In the genomic region with DNA sequence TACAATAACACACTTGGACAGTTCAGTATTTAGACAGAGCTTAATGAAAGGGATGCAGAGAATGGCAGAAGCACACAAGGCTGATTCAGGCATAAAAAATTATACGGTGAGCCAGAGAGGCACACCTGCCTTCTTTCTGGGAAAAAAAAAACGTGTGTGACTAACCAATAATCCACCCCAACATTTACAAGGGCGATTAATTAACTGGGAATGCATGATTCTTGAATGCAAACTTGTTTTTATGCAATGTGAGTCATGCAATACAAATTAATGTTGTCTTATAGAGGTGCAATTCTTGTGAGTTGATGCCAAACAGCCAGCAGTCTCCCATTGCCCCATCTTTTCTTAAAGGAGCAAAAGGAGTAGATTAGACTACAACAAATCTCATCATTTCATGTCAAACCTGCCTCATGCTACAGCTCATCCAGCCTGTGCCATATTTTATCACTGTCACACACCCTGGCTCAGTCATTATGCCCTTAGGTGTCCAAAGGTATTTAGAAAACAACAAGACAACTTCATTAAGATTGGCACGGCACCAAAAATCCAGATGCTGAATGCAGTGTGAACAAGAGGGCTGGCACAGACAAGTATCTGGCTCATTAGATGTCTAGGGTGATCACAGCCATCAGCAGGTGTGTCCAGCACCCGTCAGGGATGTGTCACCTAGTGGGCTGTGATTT, we compare ENCODE assay signal across 24 cellular contexts.
DNase-seq lines count a peak whose midpoint lies in the region; ATAC-seq, FAIRE-seq and TF ChIP-seq lines count a peak whose summit lies in the region.
"Had no signal": no experiment of that assay in that cellular context is flagged by ENCODE, and none has a peak within 500 bp of the region (broad histone marks: within the 10 kb centered on the region; RNA-seq: fewer than 3 reads in every experiment).

No MANE protein-coding gene starts in this region.

- TF ChIP-seq POLR2A in vagina (IDR thresholded peaks at IDR 0.05) = no peak

- H3K9ac ChIP-seq in keratinocyte (ENCODE audit: control insufficient read depth, extremely low read depth, insufficient read depth, low read length) = peak overlapping the region; percentile 55

- H3K27me3 ChIP-seq in keratinocyte (ENCODE audit: control insufficient read depth, extremely low read depth, insufficient read depth, low read length) = no peaks in the 10 kb centered on the region
- no peaks in the 10 kb centered on the region for H3K27me3 ChIP-seq in vagina
- H3K27me3 ChIP-seq in psoas muscle (ENCODE audit: insufficient read depth in 3 of 3, low read length in 2 of 3) = no peaks in the 10 kb centered on the region
- H3K27me3 ChIP-seq: cardiac muscle cell, suprapubic skin had no signal

- peak; percentile 75 for DNase-seq in A172 (ENCODE audit: low spot score)
- peak; percentile 68 for DNase-seq in LoVo (ENCODE audit: low spot score)
- DNase-seq in RKO (ENCODE audit: low spot score) = peak; percentile 12
- peak; percentile 93 for DNase-seq in keratinocyte (ENCODE audit: low read depth, low spot score)
- no peak for DNase-seq in vagina (ENCODE audit: extremely low spot score in 2 of 2)
- no peak for DNase-seq in effector CD4-positive, alpha-beta T cell
- DNase-seq in psoas muscle = no peak
- DNase-seq in NCI-H2029 treated with DMSO at 0.1 percent for 48 hours (lab: John Stamatoyannopoulos, UW) = no peak
- DNase-seq: activated CD8-positive, alpha-beta T cell treated with anti-CD3 and anti-CD28 coated beads, Interleukin-2, amount 10 ng/mL, durations not matched to agents 7 days and 5 days; activated naive CD8-positive, alpha-beta T cell treated with anti-CD3 and anti-CD28 coated beads for 36 hours; DMS53; erythroblast; midbrain; MV-4-11; nephron progenitor cell; NK-92 treated with Interleukin-12 subunit alpha and Interleukin-12 subunit beta, amount 100 ng/mL, for 24 hours; RPMI8226; T1000 had no signal

- intact Hi-C loops in vagina (cut with DNase I) (no loop called here), psoas muscle (cut with DNase I) (no loop called here)

- H3K9me1 ChIP-seq in keratinocyte (ENCODE audit: control insufficient read depth, extremely low read depth, insufficient read depth, low read length) = no peaks in the 10 kb centered on the region

- H3K4me1 ChIP-seq in keratinocyte (ENCODE audit: control insufficient read depth, extremely low read depth, insufficient read depth, low read length) (peaks cover 30% of the 10 kb centered on the region), vagina (no peaks in the 10 kb centered on the region), psoas muscle (no peaks in the 10 kb centered on the region)
- H3K4me1 ChIP-seq: prostate gland had no signal

- H3K79me2 ChIP-seq in keratinocyte (ENCODE audit: control insufficient read depth, insufficient read depth, low read length) = no peaks in the 10 kb centered on the region

- no peak for ATAC-seq in psoas muscle
- ATAC-seq: activated CD4-positive, CD25-positive, alpha-beta regulatory T cell treated with anti-CD3 and anti-CD28 coated beads, Interleukin-2, amount 50 U/mL, for 24 hours; activated CD8-positive, alpha-beta T cell treated with anti-CD3 and anti-CD28 coated beads, Interleukin-2, amount 10 ng/mL, durations not matched to agents 7 days and 5 days; GM12878 had no signal

- FAIRE-seq in keratinocyte (lab: Jason Lieb, UNC) = peak; percentile 93
- FAIRE-seq: GM12878 had no signal

- TF ChIP-seq CTCF in keratinocyte (optimal IDR thresholded peaks at IDR 0.05 in 1 of 3, IDR thresholded peaks at IDR 0.05 in 1 of 3, conservative IDR thresholded peaks at IDR 0.05 in 1 of 3; ENCODE audit: extremely low read depth in 1 of 3, insufficient read depth in 2 of 3, low read length in 3 of 3) = no peak
- no peak for TF ChIP-seq CTCF in vagina (IDR thresholded peaks at IDR 0.05)
- no peak for TF ChIP-seq CTCF in psoas muscle (IDR thresholded peaks at IDR 0.05)

- 40 to 43% (median 40%) methylated on average over 5 of the region's 5 CpGs for WGBS in psoas muscle, 3 donors

- dilution Hi-C loops in keratinocyte (cut with MboI; ENCODE audit: extremely low pct_ligation_motif_present, low sequenced_read_pairs) = no loop called here

- H3K27ac ChIP-seq in keratinocyte (ENCODE audit: control insufficient read depth, insufficient read depth, low read length) (peak overlapping the region; percentile 89), vagina (no peak overlapping the region), psoas muscle (no peak overlapping the region)
- H3K27ac ChIP-seq: cardiac muscle cell, HL-60, prostate gland, suprapubic skin had no signal

- H3K9me3 ChIP-seq in keratinocyte (ENCODE audit: control insufficient read depth, low read depth, low read length) (no peaks in the 10 kb centered on the region), vagina (no peaks in the 10 kb centered on the region), psoas muscle (no peaks in the 10 kb centered on the region)
- H3K9me3 ChIP-seq: prostate gland, suprapubic skin had no signal

- H3K4me3 ChIP-seq in keratinocyte (ENCODE audit: control insufficient read depth in 2 of 3, extremely low read depth in 1 of 3, insufficient read depth in 2 of 3, low read depth in 1 of 3, low read length in 3 of 3) = peak overlapping the region in 1 of 3 experiments; percentile 16
- no peak overlapping the region for H3K4me3 ChIP-seq in vagina
- no peak overlapping the region for H3K4me3 ChIP-seq in psoas muscle
- H3K4me3 ChIP-seq: cardiac muscle cell, GM12878, prostate gland, suprapubic skin had no signal

- H4K20me1 ChIP-seq in keratinocyte (ENCODE audit: control insufficient read depth, extremely low read depth, insufficient read depth, low read length) = no peaks in the 10 kb centered on the region

- peak overlapping the region; percentile 54 for H2AFZ ChIP-seq in keratinocyte (ENCODE audit: control insufficient read depth, low read length)

- H3K36me3 ChIP-seq in keratinocyte (ENCODE audit: control insufficient read depth in 2 of 2, extremely low read depth in 1 of 2, insufficient read depth in 2 of 2, low read length in 2 of 2) = no peaks in the 10 kb centered on the region
- H3K36me3 ChIP-seq in vagina = no peaks in the 10 kb centered on the region
- no peaks in the 10 kb centered on the region for H3K36me3 ChIP-seq in psoas muscle (ENCODE audit: insufficient read depth in 1 of 2, low read depth in 1 of 2)
- H3K36me3 ChIP-seq: cardiac muscle cell, prostate gland, suprapubic skin had no signal

- peak overlapping the region; percentile 72 for H3K4me2 ChIP-seq in keratinocyte (ENCODE audit: control insufficient read depth, extremely low read depth, insufficient read depth, low read depth, low read length)

Comparison
In these comparisons a context has a peak if more than half of its experiments do, and no peak if none do; other contexts are left out.
1. DNase-seq: peak in A172 (single experiment), LoVo (single experiment), RKO (single experiment) and keratinocyte (single experiment); none in vagina (0 of 2), effector CD4-positive, alpha-beta T cell (single experiment), psoas muscle (0 of 2) and NCI-H2029 treated with DMSO at 0.1 percent for 48 hours (single experiment).